Comparison of ENCODE assay signal across 17 cellular contexts in genomic region chr2:162060522-162060921, GRCh38. TPM values are rescaled to one million over a fixed set of nuclear protein-coding genes. Genes with fewer than 3 reads are reported as not detected.
"Had no signal": no experiment of that assay in that cellular context is flagged by ENCODE, and none has a peak within 500 bp of the region (broad histone marks: within the 10 kb centered on the region; RNA-seq: fewer than 3 reads in every experiment).

No MANE protein-coding gene starts in this region.

- ATAC-seq: activated CD4-positive, alpha-beta T cell treated with anti-CD3 and anti-CD28 coated beads for 36 hours; effector memory CD8-positive, alpha-beta T cell; right cardiac atrium; stimulated activated naive CD8-positive, alpha-beta T cell treated with anti-CD3 and anti-CD28 coated beads, Interleukin-15, Interleukin-2, amounts not matched to agents 100 U/mL and 50 U/mL, for 24 hours had no signal

- H3K27ac ChIP-seq: brain microvascular endothelial cell, epithelial cell of prostate, transverse colon, vagina had no signal

- DNase-seq: activated CD4-positive, alpha-beta T cell treated with anti-CD3 and anti-CD28 coated beads for 36 hours; activated naive CD4-positive, alpha-beta T cell treated with anti-CD3 and anti-CD28 coated beads for 36 hours; anterior cingulate cortex; brain microvascular endothelial cell; dermis blood vessel endothelial cell; effector memory CD8-positive, alpha-beta T cell; head of caudate nucleus; kidney glomerular epithelial cell; right cardiac atrium; small intestine; stimulated activated CD4-positive, alpha-beta T cell treated with anti-CD3 and anti-CD28 coated beads, Interleukin-4, amount 100 ng/mL, for 24 hours; stimulated activated naive CD8-positive, alpha-beta T cell treated with anti-CD3 and anti-CD28 coated beads, Interleukin-15, Interleukin-2, amounts not matched to agents 100 U/mL and 50 U/mL, for 24 hours; transverse colon had no signal

- H3K9me3 ChIP-seq: vagina had no signal

- H3K4me3 ChIP-seq: transverse colon, vagina had no signal

- H3K27me3 ChIP-seq: brain microvascular endothelial cell, transverse colon, vagina had no signal

- H3K27ac Mint-ChIP-seq: progenitor cell of endocrine pancreas had no signal

- H3K4me3 Mint-ChIP-seq: activated CD4-positive, alpha-beta T cell treated with anti-CD3 and anti-CD28 coated beads for 36 hours; activated naive CD4-positive, alpha-beta T cell treated with anti-CD3 and anti-CD28 coated beads for 36 hours had no signal

- H3K36me3 ChIP-seq: brain microvascular endothelial cell, transverse colon, vagina had no signal

- H3K27me3 Mint-ChIP-seq: activated CD4-positive, alpha-beta T cell treated with anti-CD3 and anti-CD28 coated beads for 36 hours; effector memory CD8-positive, alpha-beta T cell had no signal

- H3K4me1 ChIP-seq: vagina had no signal

RNA-seq across cellular contexts. Expression of gene DPP4, which starts 13.5 kb away (rescaled TPM):
- polyA plus RNA-seq: neural cell had no signal
